In genomic region chr3:42541079-42541478, GRCh38 we compare ENCODE assay signal across 1 cellular context.
TF ChIP-seq lines count a peak whose summit lies in the region.

No MANE protein-coding gene starts in this region.

TF ChIP-seq in liver, 16 proteins besides CTCF, POLR2A, EP300 and RAD21:
- peak; percentile 99 for TF ChIP-seq NR2F2 (IDR thresholded peaks at IDR 0.05)
- TF ChIP-seq RXRA (IDR thresholded peaks at IDR 0.05): peak; percentile 23 to 91
- no peak for TF ChIP-seq EGR1 (IDR thresholded peaks at IDR 0.05; ENCODE audit: low read depth in 2 of 2)
- peak; percentile 61 for TF ChIP-seq SP1 (IDR thresholded peaks at IDR 0.05)
